ENCODE assay signal across 9 cellular contexts in genomic region chr19:47275866-47276461, GRCh38. TPM values are rescaled to one million over a fixed set of nuclear protein-coding genes. Genes with fewer than 3 reads are reported as not detected.
DNase-seq lines count a peak whose midpoint lies in the region; ATAC-seq and TF ChIP-seq lines count a peak whose summit lies in the region.
"Had no signal": no experiment of that assay in that cellular context is flagged by ENCODE, and none has a peak within 500 bp of the region (broad histone marks: within the 10 kb centered on the region; RNA-seq: fewer than 3 reads in every experiment).

No MANE protein-coding gene starts in this region.

- TF ChIP-seq POLR2A in heart left ventricle (IDR thresholded peaks at IDR 0.05), result no peak

- H4K20me1 ChIP-seq in SU-DHL-6 (ENCODE audit: low read depth, low read length), result no peaks in the 10 kb centered on the region

- H3K27ac ChIP-seq in SU-DHL-6 (ENCODE audit: low read depth, low read length) (no peak overlapping the region), heart left ventricle (peak overlapping the region in 11 of 12 donors; percentile 68 to 98 (median 81)), skin epidermis (peak overlapping the region in 14 of 21 experiments; percentile 55 to 99 (median 86))

- H3K4me3 ChIP-seq in SU-DHL-6 (ENCODE audit: insufficient read depth, low read length, poor library complexity, severe bottlenecking) (no peak overlapping the region), heart left ventricle (peak overlapping the region in 9 of 12 donors; percentile 64 to 83 (median 72)), skin epidermis (peak overlapping the region in 1 of 7 experiments; percentile 68)
- H3K4me3 ChIP-seq: lung had no signal

- TF ChIP-seq CTCF in SU-DHL-6 (IDR thresholded peaks at IDR 0.05; ENCODE audit: insufficient read depth, low read length, poor library complexity, severe bottlenecking), result no peak
- no peak for TF ChIP-seq CTCF in heart left ventricle (IDR thresholded peaks at IDR 0.05)

- 39 to 62% (median 51%) methylated on average over 12 of the region's 12 CpGs for WGBS in heart left ventricle, 4 donors

- H2AFZ ChIP-seq in SU-DHL-6 (ENCODE audit: low read depth, low read length, severe bottlenecking), result no peak overlapping the region

- H3K4me2 ChIP-seq in SU-DHL-6 (ENCODE audit: low read depth, low read length, poor library complexity, severe bottlenecking), result peak overlapping the region; percentile 61

- peak; percentile 62 for DNase-seq in GM03348 (ENCODE audit: low spot score)
- DNase-seq in heart left ventricle, result peak in 4 of 5 donors; percentile 54 to 77 (median 65)
- no peak for DNase-seq in LoVo (ENCODE audit: low spot score)
- no peak for DNase-seq in DMS53 treated with DMSO at 0.1 percent for 48 hours (lab: John Stamatoyannopoulos, UW; ENCODE audit: unreplicated experiment)

- intact Hi-C loops in heart left ventricle (cut with DNase I), result loop anchor here in 1 of 10 donors (10.0 kb wide), 1 partner anchor 329 kb away; the partner anchor contains the start of gene BICRA

- ATAC-seq in heart left ventricle (peak in 1 of 4 donors; percentile 1), GM19324 (IDR thresholded peaks at IDR 0.05; ENCODE audit: low FRiP score, unreplicated experiment) (no peak), GM18520 (IDR thresholded peaks at IDR 0.05; ENCODE audit: unreplicated experiment) (no peak)

- H3K9me3 ChIP-seq in SU-DHL-6 (ENCODE audit: insufficient read depth, low read length) (no peaks in the 10 kb centered on the region), heart left ventricle (no peaks in the 10 kb centered on the region)

- no peaks in the 10 kb centered on the region for H3K79me2 ChIP-seq in SU-DHL-6 (ENCODE audit: insufficient read depth, low read length)

- peaks cover 3 to 48% (median 36%) of the 10 kb centered on the region in 12 donors for H3K4me1 ChIP-seq in heart left ventricle

- H3K9me2 ChIP-seq in SU-DHL-6 (replicated peaks; ENCODE audit: insufficient read depth, low read length), result no peaks in the 10 kb centered on the region

- H3K36me3 ChIP-seq in SU-DHL-6 (ENCODE audit: low read length), result no peaks in the 10 kb centered on the region
- H3K36me3 ChIP-seq in heart left ventricle, result peaks cover 0 to 11% (median 5%) of the 10 kb centered on the region in 9 donors

- H3K27me3 ChIP-seq in SU-DHL-6 (ENCODE audit: low read length) (no peaks in the 10 kb centered on the region), heart left ventricle (no peaks in the 10 kb centered on the region)

- no peak overlapping the region for H3K9ac ChIP-seq in SU-DHL-6 (ENCODE audit: low read length)

- H3F3A ChIP-seq in SU-DHL-6 (ENCODE audit: insufficient read depth), result 0 out of 2 replicates have a peak, but pooled peaks cover 6% of the 10 kb centered on the region

RNA-seq across cellular contexts. Expression of gene INAFM1, which starts 1.3 kb away (rescaled TPM):
- total RNA-seq in heart left ventricle, result 10 to 100 TPM in 5 of 9 donors, 1 to 10 TPM in 4; 4.8 to 14.0 (median 10.3) TPM
- polyA plus RNA-seq in heart left ventricle, result 1 to 10 TPM; 7.4 to 8.3 TPM

RNA-seq across cellular contexts. Expression of gene CCDC9, which starts 19.6 kb away (rescaled TPM):
- 10 to 100 TPM in 8 of 9 donors, 1 to 10 TPM in 1; 6.7 to 23.8 (median 14.9) TPM for total RNA-seq in heart left ventricle
- polyA plus RNA-seq in heart left ventricle, result 10 to 100 TPM; 29.5 to 33.3 TPM

RNA-seq across cellular contexts. Expression of gene C5AR1, which starts 33.7 kb away (rescaled TPM):
- total RNA-seq in heart left ventricle, result 10 to 100 TPM in 3 of 9 donors, 1 to 10 TPM in 6; 3.0 to 37.9 (median 7.5) TPM
- polyA plus RNA-seq in heart left ventricle, result 1 to 10 TPM in 1 of 2 donors, under 1 TPM in 1; 0.80 to 5.6 TPM

RNA-seq across cellular contexts. Expression of gene BBC3, which starts 45.0 kb away (rescaled TPM):
- total RNA-seq in heart left ventricle, result 1 to 10 TPM; 1.9 to 5.4 (median 4.6) TPM
- polyA plus RNA-seq in heart left ventricle, result 1 to 10 TPM; 3.8 to 5.0 TPM

RNA-seq across cellular contexts. Expression of gene C5AR2, which starts 56.0 kb away (rescaled TPM):
- 1 to 10 TPM in 3 of 9 donors, under 1 TPM in 6; 0.12 to 3.3 (median 0.94) TPM for total RNA-seq in heart left ventricle
- under 1 TPM; 0.23 to 0.55 TPM for polyA plus RNA-seq in heart left ventricle

Comparison
In these comparisons a context has a peak if more than half of its experiments do, and no peak if none do; other contexts are left out.
1. DNase-seq: peak in GM03348 (single experiment) and heart left ventricle (4 of 5); none in LoVo (single experiment) and DMS53 treated with DMSO at 0.1 percent for 48 hours (single experiment).